In the genomic region with DNA sequence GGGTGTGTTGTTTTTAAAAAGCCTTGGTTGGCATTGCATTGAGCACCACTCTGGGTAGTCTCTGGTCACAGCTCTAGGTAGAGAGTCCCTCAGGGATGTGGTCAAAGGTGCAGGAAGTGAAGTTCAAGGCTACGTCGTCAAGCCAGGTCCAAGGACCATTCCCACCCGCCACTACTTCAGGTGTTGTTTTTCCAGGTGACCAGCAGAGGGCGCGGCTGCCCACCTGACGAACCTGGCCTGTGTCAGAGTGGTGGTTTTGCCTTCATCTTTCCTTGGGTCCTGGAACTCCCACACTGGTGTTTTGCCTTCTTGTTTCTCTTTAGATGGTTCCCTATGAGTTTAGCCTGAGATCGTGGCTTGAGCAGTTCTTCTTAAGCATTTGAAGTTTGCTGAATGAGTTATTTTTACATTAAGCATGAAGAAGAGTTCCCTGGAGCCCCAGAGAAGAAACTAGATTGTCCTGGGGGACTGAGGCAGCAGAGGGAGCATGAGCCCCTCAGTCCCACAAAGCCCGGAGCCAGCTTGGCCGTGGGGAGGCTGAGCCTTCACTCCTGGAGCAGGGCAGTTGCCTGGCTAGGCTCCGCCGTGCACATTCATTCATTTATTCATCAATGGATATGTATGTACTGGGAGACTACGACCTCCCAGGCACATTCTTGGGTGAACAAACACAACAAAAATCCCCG, we compare ENCODE assay signal across 8 cellular contexts. TPM values are rescaled to one million over a fixed set of nuclear protein-coding genes. Genes with fewer than 3 reads are reported as not detected.
DNase-seq lines count a peak whose midpoint lies in the region; ATAC-seq and TF ChIP-seq lines count a peak whose summit lies in the region.

No MANE protein-coding gene starts in this region.

- CTCF ChIA-PET in BJ (lab: Yijun Ruan, JAX): interaction anchor here (0.6 to 7.6 kb wide), 18 partner anchors 9 to 946 kb away, joined by 3 to 97 read pairs (median 4); no protein-coding TSS in a partner anchor

- H3K4me1 ChIP-seq in psoas muscle: no peaks in the 10 kb centered on the region

- H3K36me3 ChIP-seq in BJ (ENCODE audit: control insufficient read depth, insufficient read depth, low read length): no peaks in the 10 kb centered on the region
- no peaks in the 10 kb centered on the region for H3K36me3 ChIP-seq in psoas muscle (ENCODE audit: insufficient read depth in 1 of 2, low read depth in 1 of 2)

- no peak overlapping the region for H3K27ac ChIP-seq in psoas muscle

- POLR2A ChIA-PET in BJ (lab: Charles Lee): no interaction called here

- H3K4me3 ChIP-seq in BJ (ENCODE audit: low read depth, low read length) (no peak overlapping the region), foreskin fibroblast (ENCODE audit: low read depth in 1 of 2, low read length in 2 of 2) (no peak overlapping the region), psoas muscle (no peak overlapping the region)

- ATAC-seq in psoas muscle: no peak
- no peak for ATAC-seq in activated CD4-positive, CD25-positive, alpha-beta regulatory T cell treated with anti-CD3 and anti-CD28 coated beads, Interleukin-2, amount 50 U/mL, for 24 hours
- no peak for ATAC-seq in GM19023 (IDR thresholded peaks at IDR 0.05; ENCODE audit: unreplicated experiment)

- intact Hi-C loops in psoas muscle (cut with DNase I): loop anchor here (5.0 to 10.0 kb wide), 2 partner anchors 146 to 154 kb away; no protein-coding TSS in a partner anchor

- H3K27me3 ChIP-seq in BJ (ENCODE audit: control insufficient read depth, insufficient read depth, low read length) (peaks cover 9% of the 10 kb centered on the region), psoas muscle (ENCODE audit: insufficient read depth in 3 of 3, low read length in 2 of 3) (peaks cover 0 to 58% (median 3%) of the 10 kb centered on the region in 3 donors)

- WGBS in psoas muscle, 3 donors: 34 to 38% (median 38%) methylated on average over 13 of the region's 13 CpGs

- no peaks in the 10 kb centered on the region for H3K9me3 ChIP-seq in psoas muscle

- TF ChIP-seq CTCF in BJ (IDR thresholded peaks at IDR 0.05; ENCODE audit: insufficient read depth, low read depth, low read length) (peak; percentile 79), foreskin fibroblast (IDR thresholded peaks at IDR 0.05; ENCODE audit: low read depth, low read length) (peak; percentile 70), psoas muscle (IDR thresholded peaks at IDR 0.05) (peak; percentile 54)

- DNase-seq in BJ (ENCODE audit: low read depth) (no peak), GM19238 (ENCODE audit: insufficient read length, low spot score) (peak; percentile 66), NCI-H1105 treated with DMSO at 0.1 percent for 48 hours (lab: John Stamatoyannopoulos, UW) (peak; percentile 72), foreskin fibroblast (peak in 1 of 2 donors; percentile 10), psoas muscle (no peak)
- DNase-seq in activated CD4-positive, alpha-beta T cell treated with anti-CD3 and anti-CD28 coated beads for 48 hours: peak; percentile 47

RNA-seq across cellular contexts. Expression of gene PHACTR3, which starts 5.6 kb away (rescaled TPM):
- polyA plus RNA-seq in BJ (2011; rRNA removed) (not detected in 2 replicates), psoas muscle (under 1 TPM in 2 of 3 donors, not detected in 1; 0.10 to 0.46 TPM)
- polyA minus RNA-seq in BJ (2011; rRNA and poly(A)+ RNA removed): not detected in 2 replicates
- under 1 TPM in 2 of 4 donors, not detected in 2; 0.11 to 0.20 TPM for total RNA-seq in psoas muscle

Comparison
In these comparisons a context has a peak if more than half of its experiments do, and no peak if none do; other contexts are left out.
1. DNase-seq: peak in GM19238 (single experiment), NCI-H1105 treated with DMSO at 0.1 percent for 48 hours (single experiment) and activated CD4-positive, alpha-beta T cell treated with anti-CD3 and anti-CD28 coated beads for 48 hours (single experiment); none in BJ (single experiment) and psoas muscle (0 of 2).
2. Peak in every context shown above with its lines, with median percentiles within 50 percentile points of each other: CTCF ChIP-seq.